Comparison of ENCODE assay signal across 18 cellular contexts in the genomic region with DNA sequence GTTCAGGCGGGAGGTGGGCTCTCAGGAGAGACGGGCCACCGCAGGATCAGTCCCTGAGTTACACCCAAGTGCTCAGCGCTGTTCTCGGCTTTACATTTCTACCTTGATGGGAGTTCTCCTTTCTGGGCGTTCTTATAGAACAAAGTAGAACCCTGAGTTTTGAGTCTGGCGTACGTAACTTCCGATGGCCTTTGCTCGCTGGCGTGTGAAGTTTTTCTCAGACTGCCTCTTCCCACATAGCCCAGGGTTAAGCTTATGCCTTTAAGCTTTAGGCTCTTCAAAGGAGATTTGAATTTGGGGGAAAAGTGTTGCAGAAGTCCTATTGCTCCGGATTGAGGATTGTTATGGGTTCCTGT. TPM values are rescaled to one million over a fixed set of nuclear protein-coding genes. Genes with fewer than 3 reads are reported as not detected.
DNase-seq lines count a peak whose midpoint lies in the region; ATAC-seq, FAIRE-seq and TF ChIP-seq lines count a peak whose summit lies in the region.
"Had no signal": no experiment of that assay in that cellular context is flagged by ENCODE, and none has a peak within 500 bp of the region (broad histone marks: within the 10 kb centered on the region; RNA-seq: fewer than 3 reads in every experiment).

No MANE protein-coding gene starts in this region.

- no peaks in the 10 kb centered on the region for H3K23me2 ChIP-seq in H9 (ENCODE audit: insufficient read length, low read depth, low read length, poor library complexity, severe bottlenecking)

- H4K5ac ChIP-seq in H9 (ENCODE audit: insufficient read length, low read depth, low read length) (no peak overlapping the region), mesendoderm (ENCODE audit: low read length) (no peak overlapping the region)

- no peak for FAIRE-seq in small intestine (lab: Jason Lieb, UNC)
- FAIRE-seq: A549, GM19239 had no signal

- H3K27ac Mint-ChIP-seq in H9 (no peak overlapping the region), mesothelial cell of epicardium (no peak overlapping the region)

- H3K9me3 ChIP-seq in H9 (ENCODE audit: control insufficient read depth, low read depth, low read length), result no peaks in the 10 kb centered on the region
- no peaks in the 10 kb centered on the region for H3K9me3 ChIP-seq in duodenal mucosa (ENCODE audit: control insufficient read depth in 1 of 2, low read length in 2 of 2)
- no peaks in the 10 kb centered on the region for H3K9me3 ChIP-seq in small intestine (ENCODE audit: control insufficient read depth, low read depth)
- H3K9me3 ChIP-seq: A549 had no signal

- H3K4me2 ChIP-seq in H9 (ENCODE audit: insufficient read depth, insufficient read length, low read length) (no peak overlapping the region), mesendoderm (ENCODE audit: low read length) (no peak overlapping the region)
- H3K4me2 ChIP-seq: A549, PC-9 had no signal

- H3K36me3 ChIP-seq in duodenal mucosa (ENCODE audit: control insufficient read depth in 1 of 2, insufficient read depth in 2 of 2, low read length in 2 of 2) (peaks cover 11 to 28% of the 10 kb centered on the region in 2 donors), mesendoderm (ENCODE audit: control insufficient read depth, insufficient read depth, low read length) (no peaks in the 10 kb centered on the region), small intestine (ENCODE audit: control insufficient read depth in 2 of 2, insufficient read depth in 2 of 2, low read length in 2 of 2) (peaks cover 0 to 11% of the 10 kb centered on the region in 2 donors)

- no peak overlapping the region for H3T11ph ChIP-seq in H9 (ENCODE audit: low read length)

- H3K27me3 Mint-ChIP-seq in H9 (ENCODE audit: low read depth), result peaks cover 30% of the 10 kb centered on the region
- H3K27me3 Mint-ChIP-seq in mesothelial cell of epicardium (ENCODE audit: low read depth), result peaks cover 14% of the 10 kb centered on the region

- no peaks in the 10 kb centered on the region for H4K20me1 ChIP-seq in H9 (ENCODE audit: control insufficient read depth, insufficient read depth, insufficient read length)

- no peak overlapping the region for H3K56ac ChIP-seq in H9 (ENCODE audit: insufficient read length, low read depth, low read length)
- H3K56ac ChIP-seq in mesendoderm (ENCODE audit: low read length), result peak overlapping the region; percentile 1

- no CpG with 5 or more reads among the region's 12 CpGs for WGBS in H9 (ENCODE audit: extremely low coverage, insufficient read length, low lambda C conversion rate)
- no CpG with 5 or more reads among the region's 12 CpGs for WGBS in mesendoderm (ENCODE audit: extremely low coverage, insufficient coverage, low lambda C conversion rate)
- 14 to 71% (median 54%) methylated on average over 12 of the region's 12 CpGs for WGBS in small intestine, 3 donors

- no peak overlapping the region for H2BK12ac ChIP-seq in H9 (ENCODE audit: insufficient read length, low read depth, low read length)

- H3K23ac ChIP-seq in H9 (ENCODE audit: insufficient read length, low read depth, low read length) (no peak overlapping the region), mesendoderm (ENCODE audit: low read length) (no peak overlapping the region)

- H3K14ac ChIP-seq in H9 (ENCODE audit: insufficient read depth, low read length), result no peak overlapping the region

- H3K18ac ChIP-seq in H9 (ENCODE audit: insufficient read length, low read depth, low read length) (no peak overlapping the region), mesendoderm (ENCODE audit: low read length) (no peak overlapping the region)

- DNase-seq in H9 (no peak), mesendoderm (no peak), small intestine (peak; percentile 65), activated T-cell treated with anti-CD3 and anti-CD28 coated beads for 4 hours (no peak), RKO (ENCODE audit: low spot score) (no peak), mesothelial cell of epicardium (ENCODE audit: low spot score in 2 of 2, unreplicated experiment in 2 of 2) (no peak)
- DNase-seq: C1 segment of cervical spinal cord, DMS 273 treated with DMSO at 0.1 percent for 48 hours, HCEC 1CT, NCI-H1417 treated with DMSO at 0.1 percent for 48 hours, NCI-H1930, NCI-H446 treated with DMSO at 0.1 percent for 48 hours, PC-9 had no signal

- no peak for ATAC-seq in HG03135 (IDR thresholded peaks at IDR 0.05; ENCODE audit: unreplicated experiment)
- ATAC-seq: A549 had no signal

- H3K4me3 Mint-ChIP-seq in H9, result no peak overlapping the region
- no peak overlapping the region for H3K4me3 Mint-ChIP-seq in mesothelial cell of epicardium

- no peak overlapping the region for H4K91ac ChIP-seq in H9 (ENCODE audit: insufficient read length, low read depth, low read length)

- H3K4ac ChIP-seq in H9 (ENCODE audit: low read depth, low read length) (no peak overlapping the region), mesendoderm (ENCODE audit: low read depth, low read length) (no peak overlapping the region)

- H3K79me1 ChIP-seq in H9 (ENCODE audit: insufficient read depth, low read depth, low read length, poor library complexity, severe bottlenecking) (no peaks in the 10 kb centered on the region), mesendoderm (ENCODE audit: low read length) (no peaks in the 10 kb centered on the region)

- H3K9ac ChIP-seq in H9 (ENCODE audit: extremely low read depth, insufficient read length, low read length), result no peak overlapping the region
- peak overlapping the region; percentile 29 to 35 for H3K9ac ChIP-seq in duodenal mucosa (ENCODE audit: low read depth in 1 of 2, low read length in 2 of 2)
- H3K9ac ChIP-seq in mesendoderm (ENCODE audit: low read length), result no peak overlapping the region

- H2AFZ ChIP-seq in H9 (ENCODE audit: low read length), result peak overlapping the region; percentile 17
- H2AFZ ChIP-seq: PC-9 had no signal

- H2BK120ac ChIP-seq in H9 (ENCODE audit: low read depth, low read length, poor library complexity, severe bottlenecking) (no peak overlapping the region), mesendoderm (ENCODE audit: low read depth, low read length) (no peak overlapping the region)

- H3K4me1 ChIP-seq in H9 (ENCODE audit: insufficient read depth, low read length) (no peaks in the 10 kb centered on the region; the same call in 1 of the 2 replicates), duodenal mucosa (ENCODE audit: control insufficient read depth in 1 of 2, insufficient read depth in 2 of 2, low read length in 2 of 2) (peaks cover 50% of the 10 kb centered on the region in 2 donors), mesendoderm (ENCODE audit: control insufficient read depth, low read depth, low read length) (peaks cover 7% of the 10 kb centered on the region), small intestine (ENCODE audit: control insufficient read depth in 2 of 2, insufficient read depth in 1 of 2, low read depth in 1 of 2, low read length in 1 of 2) (peaks cover 2 to 4% of the 10 kb centered on the region in 2 donors)
- H3K4me1 ChIP-seq: A549 had no signal

- H4K8ac ChIP-seq in H9 (replicated peaks; ENCODE audit: insufficient read length, low read depth, low read length) (no peak overlapping the region), mesendoderm (ENCODE audit: low read depth, low read length) (no peak overlapping the region)

- H2BK15ac ChIP-seq in H9 (ENCODE audit: low read depth, low read length), result no peak overlapping the region
- H2BK15ac ChIP-seq in mesendoderm (replicated peaks; ENCODE audit: low read depth), result no peak overlapping the region

- H2BK5ac ChIP-seq in H9 (ENCODE audit: insufficient read length, low read length) (no peak overlapping the region), mesendoderm (ENCODE audit: low read length) (no peak overlapping the region)

- H3K9me3 Mint-ChIP-seq in H9, result no peaks in the 10 kb centered on the region
- H3K9me3 Mint-ChIP-seq in mesothelial cell of epicardium, result no peaks in the 10 kb centered on the region

- no peak overlapping the region for H3K27ac ChIP-seq in H9 (ENCODE audit: insufficient read length, low read depth, low read length)
- no peak overlapping the region for H3K27ac ChIP-seq in duodenal mucosa (ENCODE audit: low read depth, low read length)
- H3K27ac ChIP-seq in mesendoderm (ENCODE audit: low read depth, low read length), result no peak overlapping the region
- H3K27ac ChIP-seq in small intestine (ENCODE audit: low read depth in 1 of 2, low read length in 1 of 2), result peak overlapping the region; percentile 50 to 94
- H3K27ac ChIP-seq: A549, PC-9 had no signal

- H2AK5ac ChIP-seq in H9 (ENCODE audit: insufficient read length, low read length) (no peak overlapping the region), mesendoderm (ENCODE audit: low read length) (no peak overlapping the region)

- H2BK20ac ChIP-seq in H9 (ENCODE audit: low read depth, low read length, poor library complexity, severe bottlenecking), result no peak overlapping the region

- H3K4me3 ChIP-seq in duodenal mucosa (ENCODE audit: low read depth in 1 of 2, low read length in 2 of 2) (peak overlapping the region in 1 of 2 donors; percentile 26), mesendoderm (ENCODE audit: low read length) (no peak overlapping the region), small intestine (ENCODE audit: low read depth in 1 of 2, low read length in 2 of 2) (no peak overlapping the region)
- H3K4me3 ChIP-seq: A549, PC-9 had no signal

- H3K27me3 ChIP-seq in H9 (ENCODE audit: insufficient read depth, low read length), result no peaks in the 10 kb centered on the region
- H3K27me3 ChIP-seq in duodenal mucosa (ENCODE audit: control insufficient read depth in 1 of 2, insufficient read depth in 2 of 2, low read length in 2 of 2), result no peaks in the 10 kb centered on the region
- H3K27me3 ChIP-seq in mesendoderm (ENCODE audit: insufficient read depth, low read length, poor library complexity), result no peaks in the 10 kb centered on the region
- H3K27me3 ChIP-seq in small intestine (ENCODE audit: control insufficient read depth in 2 of 2, insufficient read depth in 2 of 2, low read length in 2 of 2), result no peaks in the 10 kb centered on the region

- H3K4me1 Mint-ChIP-seq in H9 (peaks cover 22 to 35% of the 10 kb centered on the region in 2 experiments), mesothelial cell of epicardium (peaks cover 27% of the 10 kb centered on the region)

- TF ChIP-seq CTCF in H9 (conservative IDR thresholded peaks at IDR 0.05) (no peak), mesothelial cell of epicardium (IDR thresholded peaks at IDR 0.05; ENCODE audit: unreplicated experiment) (no peak)

- H3K79me2 ChIP-seq in H9 (ENCODE audit: insufficient read depth, low read length) (no peaks in the 10 kb centered on the region; the same call in 1 of the 2 replicates), mesendoderm (ENCODE audit: control insufficient read depth, insufficient read depth, low read length) (no peaks in the 10 kb centered on the region)

- no peaks in the 10 kb centered on the region for H3K36me3 Mint-ChIP-seq in H9 (ENCODE audit: insufficient read depth in 1 of 3, low read depth in 3 of 3)
- no peaks in the 10 kb centered on the region for H3K36me3 Mint-ChIP-seq in mesothelial cell of epicardium

RNA-seq across cellular contexts. Expression of a gene that starts 13.7 kb away (rescaled TPM):
- total RNA-seq in H9 (2021) (not detected in 2 replicates), mesothelial cell of epicardium (not detected in 3 replicates)
- 0.03 TPM for polyA plus RNA-seq in mesendoderm (2013, experiment 1 of 2)
- polyA plus RNA-seq in mesendoderm (2013, experiment 2 of 2), result 0.03 TPM
- polyA plus RNA-seq in small intestine, result 1 to 10 TPM in 2 of 3 donors, not detected in 1; 1.1 to 1.9 TPM
- total RNA-seq: Daoy, PC-9 had no signal
- polyA plus RNA-seq: A549 had no signal

RNA-seq across cellular contexts. Expression of a gene that starts 32.0 kb away (rescaled TPM):
- 1.9 and 2.2 TPM in 2 replicates for total RNA-seq in H9 (2021)
- polyA plus RNA-seq in mesendoderm (2013, experiment 1 of 2), result 1.7 TPM
- 1.2 TPM for polyA plus RNA-seq in mesendoderm (2013, experiment 2 of 2)
- polyA plus RNA-seq in small intestine, result 1,000 to 10,000 TPM in 1 of 3 donors, 100 to 1,000 TPM in 2; 113 to 1,158 (median 497) TPM
- total RNA-seq in mesothelial cell of epicardium, result 5.3 to 6.5 TPM (median 5.9 TPM) in 3 replicates
- total RNA-seq: Daoy had no signal
- polyA plus RNA-seq: A549 had no signal

RNA-seq across cellular contexts. Expression of a gene that starts 52.4 kb away (rescaled TPM):
- total RNA-seq in H9 (2021) (4.0 and 4.2 TPM in 2 replicates), mesothelial cell of epicardium (18.5 to 19.0 TPM (median 18.8 TPM) in 3 replicates)
- polyA plus RNA-seq in mesendoderm (2013, experiment 1 of 2), result 1.5 TPM
- polyA plus RNA-seq in mesendoderm (2013, experiment 2 of 2), result 2.1 TPM
- 1 to 10 TPM in 1 of 3 donors, under 1 TPM in 2; 0.42 to 2.0 (median 0.54) TPM for polyA plus RNA-seq in small intestine
- total RNA-seq: Daoy had no signal

Comparison
In these comparisons a context has a peak if more than half of its experiments do, and no peak if none do; other contexts are left out.
1. H3K27ac ChIP-seq: peak in small intestine (2 of 2); none in H9 (single experiment), duodenal mucosa (single experiment) and mesendoderm (single experiment).
2. H3K9ac ChIP-seq: peak in duodenal mucosa (2 of 2); none in H9 (single experiment) and mesendoderm (single experiment).